Comparison of ENCODE assay signal across 11 cellular contexts in the genomic region with DNA sequence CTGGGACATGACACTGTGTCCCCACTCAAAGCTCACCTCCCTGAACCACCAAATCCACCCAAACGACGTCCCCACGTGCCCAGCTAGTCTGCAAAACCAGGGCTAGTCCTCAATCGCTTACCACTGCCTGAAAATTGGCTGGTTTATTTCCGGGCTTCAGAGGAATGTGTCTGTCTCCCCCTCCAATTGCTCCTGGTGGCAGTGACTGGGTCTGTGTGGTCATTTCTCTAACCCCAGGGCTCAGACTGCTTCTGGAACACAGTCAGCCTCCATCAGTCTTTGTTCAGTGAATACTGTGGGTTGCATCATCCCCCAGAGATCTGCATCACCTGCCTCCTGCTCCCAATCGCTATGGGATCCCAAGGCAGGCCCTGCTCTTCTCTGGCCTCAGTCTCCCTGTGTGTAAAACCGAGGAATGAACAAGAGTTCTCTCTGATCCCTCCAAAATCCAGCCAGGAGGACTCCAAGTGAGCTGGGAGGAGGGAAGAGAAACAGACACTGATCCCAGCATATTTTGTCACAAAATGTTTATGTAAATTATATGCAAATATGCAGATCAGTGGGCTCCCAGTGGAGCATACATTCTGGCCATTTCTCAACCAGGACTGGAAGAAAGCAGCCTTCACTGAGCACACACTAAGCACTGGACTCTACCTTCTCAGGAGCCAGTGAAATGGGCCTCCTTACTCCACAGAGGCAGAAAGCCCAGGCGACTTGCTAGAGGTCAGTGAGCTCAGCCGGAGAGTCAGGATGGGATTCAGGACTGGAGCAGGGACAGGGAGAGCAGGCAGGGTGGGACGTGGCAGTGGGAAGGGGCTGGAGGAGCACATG. TPM values are rescaled to one million over a fixed set of nuclear protein-coding genes. Genes with fewer than 3 reads are reported as not detected.
A peak's percentile ranks its signal among the peaks of the same experiment; 100 is the strongest.
DNase-seq lines count a peak whose midpoint lies in the region; ATAC-seq, FAIRE-seq and TF ChIP-seq lines count a peak whose summit lies in the region.
"Had no signal": no experiment of that assay in that cellular context is flagged by ENCODE, and none has a peak within 500 bp of the region (broad histone marks: within the 10 kb centered on the region; RNA-seq: fewer than 3 reads in every experiment).

No MANE protein-coding gene starts in this region.

- FAIRE-seq in GM12891 (lab: Jason Lieb, UNC): no peak
- FAIRE-seq: HTR-8/SVneo had no signal

- no peak overlapping the region for H3K4me3 ChIP-seq in gastroesophageal sphincter

- ATAC-seq in gastroesophageal sphincter (peak; percentile 53), GM18861 (IDR thresholded peaks at IDR 0.05; ENCODE audit: unreplicated experiment) (no peak), GM18909 (IDR thresholded peaks at IDR 0.05; ENCODE audit: poor library complexity, unreplicated experiment) (no peak)
- ATAC-seq: PC-3 had no signal

- no peaks in the 10 kb centered on the region for H3K9me3 ChIP-seq in gastroesophageal sphincter

- no peaks in the 10 kb centered on the region for H3K36me3 ChIP-seq in gastroesophageal sphincter

- no peaks in the 10 kb centered on the region for H3K27me3 ChIP-seq in gastroesophageal sphincter

- no peak for TF ChIP-seq POLR2A in gastroesophageal sphincter (IDR thresholded peaks at IDR 0.05)
- TF ChIP-seq POLR2A in GM12891 (IDR thresholded peaks at IDR 0.05; ENCODE audit: low read depth, low read length): no peak

- 60 to 65% methylated on average over 2 to 6 of the region's 10 CpGs for WGBS in gastroesophageal sphincter (ENCODE audit: low coverage in 1 of 2), 2 donors

- H3K27ac ChIP-seq in gastroesophageal sphincter: peak overlapping the region; percentile 87 to 98 (median 91)

- no peak for TF ChIP-seq CTCF in gastroesophageal sphincter (IDR thresholded peaks at IDR 0.05)

- in situ Hi-C loops in ACHN (cut with HindIII; ENCODE audit: low pct_ligation_motif_present, low pct_unique_long_range_greater_than_20kb, low sequenced_read_pairs): no loop called here

- no peak for TF ChIP-seq EP300 in gastroesophageal sphincter (IDR thresholded peaks at IDR 0.05)

- peaks cover 9 to 95% (median 60%) of the 10 kb centered on the region in 3 donors for H3K4me1 ChIP-seq in gastroesophageal sphincter

- DNase-seq in ELR (ENCODE audit: low read depth) (peak; percentile 52), SW480 (ENCODE audit: low spot score) (peak; percentile 40), renal cortical epithelial cell (ENCODE audit: low read depth) (peak; percentile 65), GM12891 (ENCODE audit: insufficient read length, low spot score) (no peak), ACHN (no peak)
- DNase-seq: effector CD4-positive, alpha-beta T cell; PC-3 had no signal

TF ChIP-seq in GM12891, 5 proteins besides CTCF, POLR2A, EP300 and RAD21:
- TF ChIP-seq SPI1 (IDR thresholded peaks at IDR 0.05; ENCODE audit: low read depth, low read length): no peak

RNA-seq across cellular contexts. Expression of gene SDC3, which starts 20.9 kb away (rescaled TPM):
- 100 to 1,000 TPM in 1 of 4 donors, 10 to 100 TPM in 3; 45.1 to 112 (median 52.6) TPM for total RNA-seq in gastroesophageal sphincter
- total RNA-seq in renal cortical epithelial cell: 12.3 and 56.7 TPM in 2 replicates
- 0.06 TPM for polyA plus RNA-seq in GM12891 (2012; ENCODE audit: low read depth, missing spikeins)

Comparison
In these comparisons a context has a peak if more than half of its experiments do, and no peak if none do; other contexts are left out.
1. DNase-seq: peak in ELR (single experiment), SW480 (single experiment) and renal cortical epithelial cell (single experiment); none in GM12891 (single experiment) and ACHN (single experiment).